ENCODE assay signal across 1 cellular context in genomic region chr5:96933764-96934163, GRCh38.
TF ChIP-seq lines count a peak whose summit lies in the region.

No MANE protein-coding gene starts in this region.

TF ChIP-seq in SK-N-SH, 30 proteins besides CTCF, POLR2A, EP300 and RAD21 (continued from another document):
- TF ChIP-seq ZBTB33 (IDR thresholded peaks at IDR 0.05; ENCODE audit: borderline replicate concordance, low read depth): no peak
- no peak for TF ChIP-seq RCOR1 (IDR thresholded peaks at IDR 0.05; ENCODE audit: low read length)
- TF ChIP-seq SIN3A (IDR thresholded peaks at IDR 0.05; ENCODE audit: borderline replicate concordance, low read depth, low read length): no peak
- TF ChIP-seq NRF1 (IDR thresholded peaks at IDR 0.05; ENCODE audit: low read depth, low read length): no peak
